ENCODE assay signal across 8 cellular contexts in the genomic region with DNA sequence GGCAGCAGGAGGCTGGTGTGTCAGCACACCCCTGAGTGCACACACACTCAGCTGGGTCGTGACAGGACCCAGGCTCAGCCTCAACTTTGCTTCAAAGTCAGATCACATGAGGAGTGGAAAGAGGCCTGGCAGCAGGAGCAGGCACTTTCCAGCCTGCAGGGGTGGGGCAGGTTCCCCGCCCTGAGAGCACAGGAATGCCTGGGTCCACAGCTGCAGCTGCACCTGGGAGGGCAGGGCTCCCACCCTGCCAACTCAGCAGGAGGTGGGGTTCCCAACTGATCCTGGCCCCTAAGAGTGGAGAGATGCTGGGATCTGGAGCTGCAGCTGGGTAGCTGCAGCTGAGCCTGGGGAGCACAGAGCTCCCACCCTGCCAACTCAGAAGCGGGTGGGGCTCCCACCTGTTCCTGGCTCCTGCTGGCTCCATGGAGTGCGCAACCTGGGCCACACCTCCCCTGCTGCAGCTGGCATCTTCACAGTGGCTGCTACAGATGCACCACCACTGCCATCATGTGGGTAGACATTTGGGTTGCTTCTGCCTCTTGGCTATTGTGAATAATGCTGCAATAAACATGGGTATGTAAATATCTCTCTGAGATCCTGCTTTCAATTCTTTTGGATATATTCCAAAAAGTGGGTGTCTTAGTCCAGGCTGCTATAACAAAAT.
A peak's percentile ranks its signal among the peaks of the same experiment; 100 is the strongest.
DNase-seq lines count a peak whose midpoint lies in the region; ATAC-seq and TF ChIP-seq lines count a peak whose summit lies in the region.

No MANE protein-coding gene starts in this region.

- TF ChIP-seq CTCF in MM.1S (IDR thresholded peaks at IDR 0.05; ENCODE audit: low read length) (peak; percentile 8; the same call in 1 of the 2 replicates), neural crest cell (conservative IDR thresholded peaks at IDR 0.05) (peak; percentile 28)
- no peak for TF ChIP-seq CTCF in activated CD8-positive, alpha-beta T cell treated with anti-CD3 and anti-CD28 coated beads for 36 hours (IDR thresholded peaks at IDR 0.05)

- peaks cover 11% of the 10 kb centered on the region for H3K9me3 Mint-ChIP-seq in activated CD8-positive, alpha-beta T cell treated with anti-CD3 and anti-CD28 coated beads for 36 hours
- H3K9me3 Mint-ChIP-seq in neural crest cell, result peaks cover 22% of the 10 kb centered on the region
- H3K9me3 Mint-ChIP-seq in activated T-helper 2 cell treated with anti-CD3 and anti-CD28 coated beads, Interferon-gamma antibody, Interleukin-2, Interleukin-4, amounts not matched to agents 10 μg/mL and 5 μg/mL and 100 μg/mL, durations not matched to agents 14 hours and 24 hours and 36 hours, result peaks cover 20% of the 10 kb centered on the region

- H4K20me1 ChIP-seq in MM.1S (ENCODE audit: insufficient read depth, low read length), result no peaks in the 10 kb centered on the region

- CTCF ChIA-PET in activated CD8-positive, alpha-beta T cell treated with anti-CD3 and anti-CD28 coated beads for 36 hours (lab: Charles Lee), result no interaction called here

- no peaks in the 10 kb centered on the region for H3K27me3 Mint-ChIP-seq in activated CD8-positive, alpha-beta T cell treated with anti-CD3 and anti-CD28 coated beads for 36 hours
- no peaks in the 10 kb centered on the region for H3K27me3 Mint-ChIP-seq in neural crest cell (ENCODE audit: low read depth)
- no peaks in the 10 kb centered on the region for H3K27me3 Mint-ChIP-seq in activated T-helper 2 cell treated with anti-CD3 and anti-CD28 coated beads, Interferon-gamma antibody, Interleukin-2, Interleukin-4, amounts not matched to agents 10 μg/mL and 5 μg/mL and 100 μg/mL, durations not matched to agents 14 hours and 24 hours and 36 hours (ENCODE audit: low read depth)

- DNase-seq in NCI-H1417 (lab: John Stamatoyannopoulos, UW) (peak in 2 of 3 experiments; percentile 23 to 51), NCI-H1417 treated with DMSO at 0.1 percent for 48 hours (lab: John Stamatoyannopoulos, UW) (no peak), MM.1S (no peak), neural crest cell (ENCODE audit: low read depth, low spot score) (no peak)
- peak; percentile 35 for DNase-seq in activated CD8-positive, alpha-beta T cell treated with anti-CD3 and anti-CD28 coated beads for 36 hours
- DNase-seq in activated T-helper 2 cell treated with anti-CD3 and anti-CD28 coated beads, Interferon-gamma antibody, Interleukin-2, Interleukin-4, amounts not matched to agents 10 μg/mL and 5 μg/mL and 100 μg/mL, durations not matched to agents 14 hours and 24 hours and 36 hours (ENCODE audit: low spot score), result no peak

- H3K4me1 Mint-ChIP-seq in activated CD8-positive, alpha-beta T cell treated with anti-CD3 and anti-CD28 coated beads for 36 hours (ENCODE audit: low read depth), result no peaks in the 10 kb centered on the region
- H3K4me1 Mint-ChIP-seq in neural crest cell, result no peaks in the 10 kb centered on the region
- no peaks in the 10 kb centered on the region for H3K4me1 Mint-ChIP-seq in activated T-helper 2 cell treated with anti-CD3 and anti-CD28 coated beads, Interferon-gamma antibody, Interleukin-2, Interleukin-4, amounts not matched to agents 10 μg/mL and 5 μg/mL and 100 μg/mL, durations not matched to agents 14 hours and 24 hours and 36 hours (ENCODE audit: low read depth)

- H3K9ac ChIP-seq in MM.1S (ENCODE audit: low read length), result no peak overlapping the region

- H2AFZ ChIP-seq in MM.1S (ENCODE audit: low read length), result no peak overlapping the region

- POLR2A ChIA-PET in activated CD8-positive, alpha-beta T cell treated with anti-CD3 and anti-CD28 coated beads for 36 hours (lab: Charles Lee), result no interaction called here

- H3K4me3 Mint-ChIP-seq in activated CD8-positive, alpha-beta T cell treated with anti-CD3 and anti-CD28 coated beads for 36 hours, result no peak overlapping the region
- H3K4me3 Mint-ChIP-seq in neural crest cell, result no peak overlapping the region
- no peak overlapping the region for H3K4me3 Mint-ChIP-seq in activated T-helper 2 cell treated with anti-CD3 and anti-CD28 coated beads, Interferon-gamma antibody, Interleukin-2, Interleukin-4, amounts not matched to agents 10 μg/mL and 5 μg/mL and 100 μg/mL, durations not matched to agents 14 hours and 24 hours and 36 hours (ENCODE audit: low read depth)

- no peaks in the 10 kb centered on the region for H3K9me2 ChIP-seq in MM.1S (replicated peaks; ENCODE audit: insufficient read depth, low read length)

- no peak for ATAC-seq in activated CD8-positive, alpha-beta T cell treated with anti-CD3 and anti-CD28 coated beads for 36 hours
- ATAC-seq in GM19023 (IDR thresholded peaks at IDR 0.05; ENCODE audit: unreplicated experiment) (no peak), HG03439 (IDR thresholded peaks at IDR 0.05; ENCODE audit: unreplicated experiment) (no peak)

- no peak overlapping the region for H3K27ac ChIP-seq in MM.1S (ENCODE audit: low read length)

- H3F3A ChIP-seq in MM.1S (ENCODE audit: insufficient read depth, low read length), result no peaks in the 10 kb centered on the region

- intact Hi-C loops in activated CD8-positive, alpha-beta T cell treated with anti-CD3 and anti-CD28 coated beads for 36 hours (cut with micrococcal nuclease), result no loop called here
- intact Hi-C loops in activated T-helper 2 cell treated with anti-CD3 and anti-CD28 coated beads, Interferon-gamma antibody, Interleukin-2, Interleukin-4, amounts not matched to agents 10 μg/mL and 5 μg/mL and 100 μg/mL, durations not matched to agents 14 hours and 24 hours and 36 hours (cut with micrococcal nuclease), result no loop called here

- no peaks in the 10 kb centered on the region for H3K9me3 ChIP-seq in MM.1S (replicated peaks; ENCODE audit: insufficient read depth, low read length)

- H3K36me3 Mint-ChIP-seq in activated CD8-positive, alpha-beta T cell treated with anti-CD3 and anti-CD28 coated beads for 36 hours (ENCODE audit: low read depth), result peaks cover 1% of the 10 kb centered on the region
- peaks cover 11% of the 10 kb centered on the region for H3K36me3 Mint-ChIP-seq in neural crest cell (ENCODE audit: low read depth)
- H3K36me3 Mint-ChIP-seq in activated T-helper 2 cell treated with anti-CD3 and anti-CD28 coated beads, Interferon-gamma antibody, Interleukin-2, Interleukin-4, amounts not matched to agents 10 μg/mL and 5 μg/mL and 100 μg/mL, durations not matched to agents 14 hours and 24 hours and 36 hours (ENCODE audit: low read depth), result no peaks in the 10 kb centered on the region

- H3K36me3 ChIP-seq in MM.1S (replicated peaks; ENCODE audit: insufficient read depth, low read length), result no peaks in the 10 kb centered on the region

- H3K4me2 ChIP-seq in MM.1S (ENCODE audit: low read depth, low read length), result no peak overlapping the region

- no peak overlapping the region for H3K4me3 ChIP-seq in MM.1S (ENCODE audit: low read length)

- no peaks in the 10 kb centered on the region for H3K27me3 ChIP-seq in MM.1S (replicated peaks; ENCODE audit: insufficient read depth, low read length)

- no peak overlapping the region for H3K27ac Mint-ChIP-seq in activated CD8-positive, alpha-beta T cell treated with anti-CD3 and anti-CD28 coated beads for 36 hours
- H3K27ac Mint-ChIP-seq in neural crest cell (ENCODE audit: unreplicated experiment), result peak overlapping the region; percentile 5
- no peak overlapping the region for H3K27ac Mint-ChIP-seq in activated T-helper 2 cell treated with anti-CD3 and anti-CD28 coated beads, Interferon-gamma antibody, Interleukin-2, Interleukin-4, amounts not matched to agents 10 μg/mL and 5 μg/mL and 100 μg/mL, durations not matched to agents 14 hours and 24 hours and 36 hours

- H3K79me2 ChIP-seq in MM.1S (ENCODE audit: low read length), result no peaks in the 10 kb centered on the region

- no peaks in the 10 kb centered on the region for H3K4me1 ChIP-seq in MM.1S (ENCODE audit: low read length)

Comparison
In these comparisons a context has a peak if more than half of its experiments do, and no peak if none do; other contexts are left out.
1. DNase-seq: peak in NCI-H1417 (2 of 3) and activated CD8-positive, alpha-beta T cell treated with anti-CD3 and anti-CD28 coated beads for 36 hours (single experiment); none in NCI-H1417 treated with DMSO at 0.1 percent for 48 hours (single experiment), MM.1S (single experiment), neural crest cell (single experiment) and activated T-helper 2 cell treated with anti-CD3 and anti-CD28 coated beads, Interferon-gamma antibody, Interleukin-2, Interleukin-4, amounts not matched to agents 10 μg/mL and 5 μg/mL and 100 μg/mL, durations not matched to agents 14 hours and 24 hours and 36 hours (single experiment).